8 cellular contexts compared by ENCODE assay signal in genomic region chr7:95772298-95772770, GRCh38. TPM values are rescaled to one million over a fixed set of nuclear protein-coding genes. Genes with fewer than 3 reads are reported as not detected.
A peak's percentile ranks its signal among the peaks of the same experiment; 100 is the strongest.
DNase-seq lines count a peak whose midpoint lies in the region; ATAC-seq and TF ChIP-seq lines count a peak whose summit lies in the region.

Gene DYNC1I1, plus strand, starts transcription at chr7:95772554. Its CDS starts 32,176 bp downstream, at chr7:95804730.

- H3K9me3 ChIP-seq in A673 (ENCODE audit: low read depth, low read length, poor library complexity, severe bottlenecking), result no peaks in the 10 kb centered on the region

- CTCF ChIA-PET in A673 (lab: Charles Lee), result interaction anchor here (0.6 kb wide), 2 partner anchors 48 to 228 kb away, joined by 3 to 6 read pairs; no protein-coding TSS in a partner anchor

- H3K4me1 Mint-ChIP-seq in endothelial cell (ENCODE audit: unreplicated experiment), result peaks cover 8% of the 10 kb centered on the region
- peaks cover 2% of the 10 kb centered on the region for H3K4me1 Mint-ChIP-seq in memory B cell

- H3K4me3 ChIP-seq in A673 (ENCODE audit: low read depth, low read length, poor library complexity, severe bottlenecking), result peak within 1 kb of the TSS; percentile 53

- H3K27me3 ChIP-seq in A673 (replicated peaks; ENCODE audit: insufficient read depth, low read depth, low read length, poor library complexity), result no peaks in the 10 kb centered on the region

- no peak within 1 kb of the TSS for H3K27ac Mint-ChIP-seq in endothelial cell (ENCODE audit: unreplicated experiment)
- no peak within 1 kb of the TSS for H3K27ac Mint-ChIP-seq in memory B cell

- no peaks in the 10 kb centered on the region for H3K36me3 ChIP-seq in A673 (ENCODE audit: insufficient read depth, low read length, poor library complexity, severe bottlenecking)

- no peak within 1 kb of the TSS for H3K27ac ChIP-seq in A673 (ENCODE audit: low read depth, low read length, poor library complexity, severe bottlenecking)

- ATAC-seq in GM18505 (IDR thresholded peaks at IDR 0.05; ENCODE audit: unreplicated experiment), result peak; percentile 88
- ATAC-seq in HG02852 (IDR thresholded peaks at IDR 0.05; ENCODE audit: unreplicated experiment), result peak; percentile 84
- peak; percentile 55 for ATAC-seq in memory B cell (ENCODE audit: low read depth)

- intact Hi-C loops in A673 (cut with micrococcal nuclease; ENCODE audit: unreplicated experiment), result no loop called here

- BruUV-seq in A673 (replicated peaks; lab: Mats Ljungman, UMichigan), result no TSS peak

- H3K9me3 Mint-ChIP-seq in endothelial cell (ENCODE audit: unreplicated experiment), result no peaks in the 10 kb centered on the region
- H3K9me3 Mint-ChIP-seq in memory B cell, result no peaks in the 10 kb centered on the region

- TF ChIP-seq POLR2A in GM18505 (IDR thresholded peaks at IDR 0.05; ENCODE audit: borderline replicate concordance, extremely low read depth, insufficient read depth, insufficient read length), result no peak

- H3K4me1 ChIP-seq in A673 (ENCODE audit: insufficient read depth, low read length, poor library complexity, severe bottlenecking), result no peaks in the 10 kb centered on the region

- POLR2A ChIA-PET in A673 (lab: Charles Lee; ENCODE audit: low non-redundant PET), result no interaction called here

- 0 out of 2 replicates have a peak, but pooled peaks have one; percentile 23 for TF ChIP-seq CTCF in A673 (conservative IDR thresholded peaks at IDR 0.05; ENCODE audit: low read depth, low read length)
- no peak for TF ChIP-seq CTCF in endothelial cell (IDR thresholded peaks at IDR 0.05; ENCODE audit: unreplicated experiment)

- peak; percentile 75 for DNase-seq in A673 (ENCODE audit: low spot score)
- DNase-seq in NCI-H1417 (lab: John Stamatoyannopoulos, UW), result peak; percentile 58 to 95 (median 94)
- DNase-seq in UCSD-AML1 (lab: John Stamatoyannopoulos, UW; ENCODE audit: unreplicated experiment), result peak; percentile 27
- DNase-seq in endothelial cell (ENCODE audit: low spot score), result peak; percentile 69
- peak; percentile 2 to 11 for DNase-seq in memory B cell (ENCODE audit: low spot score in 2 of 2)
- DNase-seq in stimulated activated CD8-positive, alpha-beta memory T cell treated with anti-CD3 and anti-CD28 coated beads, Interleukin-7, amount 100 ng/mL, for 48 hours (ENCODE audit: extremely low read depth in 1 of 2, low read depth in 1 of 2), result peak; percentile 5

- H3K36me3 Mint-ChIP-seq in endothelial cell (ENCODE audit: low read depth, unreplicated experiment) (no peaks in the 10 kb centered on the region), memory B cell (no peaks in the 10 kb centered on the region)

- H3K27me3 Mint-ChIP-seq in endothelial cell (ENCODE audit: unreplicated experiment) (peaks cover 9% of the 10 kb centered on the region), memory B cell (peaks cover 6% of the 10 kb centered on the region)

- H3K4me3 Mint-ChIP-seq in endothelial cell (ENCODE audit: unreplicated experiment) (peak within 1 kb of the TSS; percentile 93), memory B cell (peak within 1 kb of the TSS; percentile 80)

RNA-seq across cellular contexts. Expression of gene DYNC1I1, which starts in this region (rescaled TPM):
- total RNA-seq in A673 (2021) (2.1 and 3.6 TPM in 2 replicates), endothelial cell (ENCODE audit: unreplicated experiment) (3.1 TPM)

Comparison
In these comparisons a context has a peak if more than half of its experiments do, and no peak if none do; other contexts are left out.
1. DNase-seq: peak in every context shown above with its lines; median percentile 94 in NCI-H1417; 75 in A673; 69 in endothelial cell; 27 in UCSD-AML1; 6 in memory B cell; 5 in stimulated activated CD8-positive, alpha-beta memory T cell treated with anti-CD3 and anti-CD28 coated beads, Interleukin-7, amount 100 ng/mL, for 48 hours.